1 cellular context compared by ENCODE assay signal in genomic region chr11:117159892-117160291, GRCh38.
TF ChIP-seq lines count a peak whose summit lies in the region.

No MANE protein-coding gene starts in this region.

TF ChIP-seq in HepG2, 621 proteins besides CTCF, POLR2A, EP300 and RAD21:
- TF ChIP-seq KLF13 (CRISPR knock-in tag; IDR thresholded peaks at IDR 0.05): no peak
- no peak for TF ChIP-seq KLF6 (CRISPR knock-in tag; IDR thresholded peaks at IDR 0.05)
- TF ChIP-seq MXI1 (IDR thresholded peaks at IDR 0.05; ENCODE audit: borderline replicate concordance, low read depth, low read length): no peak
- TF ChIP-seq FOXO1 (CRISPR knock-in tag; IDR thresholded peaks at IDR 0.05): no peak
- no peak for TF ChIP-seq JUNB (CRISPR knock-in tag; IDR thresholded peaks at IDR 0.05; ENCODE audit: borderline replicate concordance)
- TF ChIP-seq SNAPC2 (CRISPR knock-in tag; IDR thresholded peaks at IDR 0.05): no peak
- TF ChIP-seq SNRNP70 (IDR thresholded peaks at IDR 0.05; ENCODE audit: low read depth, low read length): no peak
- no peak for TF ChIP-seq ZNF674 (CRISPR knock-in tag; IDR thresholded peaks at IDR 0.05; ENCODE audit: low read depth)
- no peak for TF ChIP-seq ZNF343 (CRISPR knock-in tag; IDR thresholded peaks at IDR 0.05)
- TF ChIP-seq ZNF552 (CRISPR knock-in tag; IDR thresholded peaks at IDR 0.05; ENCODE audit: borderline replicate concordance): no peak
- TF ChIP-seq REL (CRISPR knock-in tag; conservative IDR thresholded peaks at IDR 0.05): no peak
- TF ChIP-seq RNF2 (conservative IDR thresholded peaks at IDR 0.05; ENCODE audit: low read depth): no peak
- no peak for TF ChIP-seq NCOA1 (CRISPR knock-in tag; IDR thresholded peaks at IDR 0.05)
- TF ChIP-seq MYNN (CRISPR knock-in tag; IDR thresholded peaks at IDR 0.05; ENCODE audit: low read depth): no peak
- no peak for TF ChIP-seq NAIF1 (CRISPR knock-in tag; IDR thresholded peaks at IDR 0.05; ENCODE audit: borderline replicate concordance)
- TF ChIP-seq, protein P1, sequence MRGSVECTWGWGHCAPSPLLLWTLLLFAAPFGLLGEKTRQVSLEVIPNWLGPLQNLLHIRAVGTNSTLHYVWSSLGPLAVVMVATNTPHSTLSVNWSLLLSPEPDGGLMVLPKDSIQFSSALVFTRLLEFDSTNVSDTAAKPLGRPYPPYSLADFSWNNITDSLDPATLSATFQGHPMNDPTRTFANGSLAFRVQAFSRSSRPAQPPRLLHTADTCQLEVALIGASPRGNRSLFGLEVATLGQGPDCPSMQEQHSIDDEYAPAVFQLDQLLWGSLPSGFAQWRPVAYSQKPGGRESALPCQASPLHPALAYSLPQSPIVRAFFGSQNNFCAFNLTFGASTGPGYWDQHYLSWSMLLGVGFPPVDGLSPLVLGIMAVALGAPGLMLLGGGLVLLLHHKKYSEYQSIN (CRISPR knock-in tag; IDR thresholded peaks at IDR 0.05; ENCODE audit: borderline replicate concordance): no peak
